Comparison of ENCODE assay signal across 31 cellular contexts in genomic region chr20:54049156-54049555, GRCh38. TPM values are rescaled to one million over a fixed set of nuclear protein-coding genes. Genes with fewer than 3 reads are reported as not detected.
"Had no signal": no experiment of that assay in that cellular context is flagged by ENCODE, and none has a peak within 500 bp of the region (broad histone marks: within the 10 kb centered on the region; RNA-seq: fewer than 3 reads in every experiment).

No MANE protein-coding gene starts in this region.

- H3K4me1 ChIP-seq: body of pancreas had no signal

- DNase-seq: activated CD4-positive, alpha-beta memory T cell treated with anti-CD3 and anti-CD28 coated beads, Interleukin-2, amount 10 ng/mL, durations not matched to agents 7 days and 5 days; activated CD4-positive, alpha-beta T cell treated with anti-CD3 and anti-CD28 coated beads, Interleukin-2, amount 50 U/mL, for 1 hour; activated CD4-positive, CD25-positive, alpha-beta regulatory T cell; activated gamma-delta T cell treated with Interleukin-2 at 50 U/mL for 16 hours; activated naive CD4-positive, alpha-beta T cell treated with anti-CD3 and anti-CD28 coated beads, Interleukin-2, amount 10 ng/mL, durations not matched to agents 7 days and 5 days; activated naive CD8-positive, alpha-beta T cell treated with anti-CD3 and anti-CD28 coated beads for 36 hours; activated T-cell treated with anti-CD3 and anti-CD28 coated beads for 4 hours; activated T-cell treated with anti-CD3 and anti-CD28 coated beads, Interleukin-2, amount 50 U/mL, for 48 hours; anterior cingulate cortex; body of pancreas; KG1; MV-4-11; NCI-H1092 treated with DMSO at 0.1 percent for 48 hours; NCI-H1417 treated with DMSO at 0.1 percent for 48 hours; NCI-H1694; NCI-H2029; NCI-H2107; NCI-H345; NCI-H510A; NCI-H69; NK-92 treated with Interleukin-12 subunit alpha and Interleukin-12 subunit beta, amount 100 ng/mL, for 24 hours; OCI-M1; RPMI8226; T-helper 1 cell had no signal

- H3K4me3 ChIP-seq: body of pancreas, SK-N-MC had no signal

- H3K27me3 ChIP-seq: body of pancreas had no signal

- H3K9me3 ChIP-seq: body of pancreas had no signal

- H3K27ac ChIP-seq: body of pancreas, SK-N-MC, VCaP had no signal

RNA-seq across cellular contexts. Expression of gene BCAS1, which starts 21.2 kb away (rescaled TPM):
- total RNA-seq: activated CD4-positive, alpha-beta memory T cell treated with anti-CD3 and anti-CD28 coated beads, Interleukin-2, amount 10 ng/mL, durations not matched to agents 7 days and 5 days; bronchial epithelial cell; LHCN-M2; MCF 10A; Right ventricle myocardium inferior; T-helper 2 cell treated with Interferon-gamma antibody and Interleukin-4, amounts not matched to agents 100 ng/mL and 5 ng/mL, for 36 hours had no signal
